ENCODE assay signal across 14 cellular contexts in genomic region chr1:16178596-16179497, GRCh38. TPM values are rescaled to one million over a fixed set of nuclear protein-coding genes. Genes with fewer than 3 reads are reported as not detected.
DNase-seq lines count a peak whose midpoint lies in the region; TF ChIP-seq lines count a peak whose summit lies in the region.
"Had no signal": no experiment of that assay in that cellular context is flagged by ENCODE, and none has a peak within 500 bp of the region (broad histone marks: within the 10 kb centered on the region; RNA-seq: fewer than 3 reads in every experiment).

No MANE protein-coding gene starts in this region.

- H3K4me3 Mint-ChIP-seq in progenitor cell of endocrine pancreas (ENCODE audit: low read depth): no peak overlapping the region
- H3K4me3 Mint-ChIP-seq: B cell; naive thymus-derived CD8-positive, alpha-beta T cell had no signal

- no peaks in the 10 kb centered on the region for H3K27me3 Mint-ChIP-seq in progenitor cell of endocrine pancreas

- no peaks in the 10 kb centered on the region for H3K36me3 Mint-ChIP-seq in progenitor cell of endocrine pancreas (ENCODE audit: insufficient read depth)
- H3K36me3 Mint-ChIP-seq: naive thymus-derived CD8-positive, alpha-beta T cell had no signal

- H3K9me3 Mint-ChIP-seq in progenitor cell of endocrine pancreas (ENCODE audit: low read depth): no peaks in the 10 kb centered on the region
- H3K9me3 Mint-ChIP-seq: naive thymus-derived CD8-positive, alpha-beta T cell had no signal

- H3K4me1 Mint-ChIP-seq in progenitor cell of endocrine pancreas (ENCODE audit: low read depth): peaks cover 31% of the 10 kb centered on the region
- H3K4me1 Mint-ChIP-seq: B cell; naive thymus-derived CD8-positive, alpha-beta T cell had no signal

- TF ChIP-seq CTCF in progenitor cell of endocrine pancreas (IDR thresholded peaks at IDR 0.05; ENCODE audit: unreplicated experiment): no peak

- peak overlapping the region; percentile 96 for H3K27ac Mint-ChIP-seq in progenitor cell of endocrine pancreas
- H3K27ac Mint-ChIP-seq: B cell; naive thymus-derived CD8-positive, alpha-beta T cell had no signal

- DNase-seq in DMS53 (lab: John Stamatoyannopoulos, UW) (peak; percentile 73), T1000 (lab: John Stamatoyannopoulos, UW) (peak; percentile 19), kidney glomerular epithelial cell (lab: John Stamatoyannopoulos, UW) (peak; percentile 18), progenitor cell of endocrine pancreas (ENCODE audit: low spot score, unreplicated experiment) (no peak), AG20443 (ENCODE audit: low spot score) (no peak), UCSD-AML1 (lab: John Stamatoyannopoulos, UW; ENCODE audit: unreplicated experiment) (no peak), HuH-7.5 (ENCODE audit: low spot score) (no peak)
- no peak for DNase-seq in activated CD4-positive, alpha-beta T cell treated with anti-CD3 and anti-CD28 coated beads for 1 hour
- DNase-seq: activated CD4-positive, alpha-beta T cell treated with anti-CD3 and anti-CD28 coated beads, Interleukin-2, amount 50 U/mL, for 48 hours; activated gamma-delta T cell; GDM1; MM.1S; naive thymus-derived CD8-positive, alpha-beta T cell had no signal

RNA-seq across cellular contexts. Expression of gene EPHA2, which starts 23.0 kb away (rescaled TPM):
- total RNA-seq in progenitor cell of endocrine pancreas: 28.3 and 31.9 TPM in 2 replicates
- total RNA-seq: naive thymus-derived CD8-positive, alpha-beta T cell had no signal

RNA-seq across cellular contexts. Expression of gene ARHGEF19, which starts 33.6 kb away (rescaled TPM):
- total RNA-seq in progenitor cell of endocrine pancreas: 146 and 151 TPM in 2 replicates

RNA-seq across cellular contexts. Expression of gene CPLANE2, which starts 58.1 kb away (rescaled TPM):
- 14.8 and 16.5 TPM in 2 replicates for total RNA-seq in progenitor cell of endocrine pancreas

Comparison
In these comparisons a context has a peak if more than half of its experiments do, and no peak if none do; other contexts are left out.
1. DNase-seq: peak in DMS53 (single experiment), T1000 (single experiment) and kidney glomerular epithelial cell (single experiment); none in progenitor cell of endocrine pancreas (single experiment), AG20443 (single experiment), UCSD-AML1 (single experiment), activated CD4-positive, alpha-beta T cell treated with anti-CD3 and anti-CD28 coated beads for 1 hour (single experiment) and HuH-7.5 (single experiment).